In genomic region chr19:45446295-45446694, GRCh38 we compare ENCODE assay signal across 9 cellular contexts. TPM values are rescaled to one million over a fixed set of nuclear protein-coding genes. Genes with fewer than 3 reads are reported as not detected.
DNase-seq lines count a peak whose midpoint lies in the region; ATAC-seq, FAIRE-seq and TF ChIP-seq lines count a peak whose summit lies in the region.
"Had no signal": no experiment of that assay in that cellular context is flagged by ENCODE, and none has a peak within 500 bp of the region (broad histone marks: within the 10 kb centered on the region; RNA-seq: fewer than 3 reads in every experiment).

No MANE protein-coding gene starts in this region.

- POLR2A ChIA-PET in K562 (lab: Yijun Ruan, JAX) = interaction anchor here (1.8 kb wide), 1 partner anchor 21 kb away, joined by 19 read pairs; the partner anchor contains the start of gene FOSB
- POLR2A ChIA-PET in activated CD4-positive, alpha-beta memory T cell treated with anti-CD3 and anti-CD28 coated beads for 36 hours (lab: Charles Lee) = interaction anchor here (1.0 to 1.5 kb wide), 3 partner anchors 23 to 33 kb away, joined by 3 to 5 read pairs (median 3); no protein-coding TSS in a partner anchor

- 67% methylated on average over 6 of the region's 6 CpGs for whole genome bisulfite sequencing in K562 (ENCODE audit: insufficient coverage, low coverage, missing lambda C conversion rate)

- peak; percentile 14 for DNase-seq in NCI-H2171 treated with DMSO at 0.1 percent for 48 hours (lab: John Stamatoyannopoulos, UW)
- no peak for DNase-seq in NCI-H2171 (lab: John Stamatoyannopoulos, UW)
- peak; percentile 46 to 50 for DNase-seq in Kasumi-1 (lab: John Stamatoyannopoulos, UW)
- peak in 1 of 4 experiments; percentile 75 for DNase-seq in K562 (ENCODE audit: extremely low read depth in 1 of 4, low spot score in 3 of 4)
- DNase-seq in neural crest cell (ENCODE audit: low read depth, low spot score) = no peak
- DNase-seq in GM19238 (ENCODE audit: insufficient read length, low spot score) = no peak
- no peak for DNase-seq in activated CD4-positive, alpha-beta memory T cell treated with anti-CD3 and anti-CD28 coated beads for 36 hours

- TF ChIP-seq CTCF in K562 (IDR thresholded peaks at IDR 0.05 in 2 of 3, conservative IDR thresholded peaks at IDR 0.05 in 1 of 3; ENCODE audit: insufficient read depth in 2 of 3, low read depth in 1 of 3, low read length in 3 of 3) (peak; percentile 46 to 60 (median 57)), neural crest cell (conservative IDR thresholded peaks at IDR 0.05) (peak; percentile 42)

- H3K27me3 Mint-ChIP-seq in neural crest cell (ENCODE audit: low read depth) = peaks cover 4% of the 10 kb centered on the region
- H3K27me3 Mint-ChIP-seq in activated CD4-positive, alpha-beta memory T cell treated with anti-CD3 and anti-CD28 coated beads for 36 hours = no peaks in the 10 kb centered on the region

- CTCF ChIA-PET in K562 (lab: Yijun Ruan, JAX; ENCODE audit: low intra/inter-chr PET ratio) = interaction anchor here (1.1 to 1.6 kb wide), 2 partner anchors 32 to 33 kb away, joined by 5 to 8 read pairs; no protein-coding TSS in a partner anchor
- CTCF ChIA-PET in activated CD4-positive, alpha-beta memory T cell treated with anti-CD3 and anti-CD28 coated beads for 36 hours (lab: Charles Lee) = interaction anchor here (1.4 to 4.4 kb wide), 7 partner anchors 10 to 39 kb away, joined by 4 to 41 read pairs (median 10); partner anchors contain the start of gene FOSB

- ATAC-seq in K562 = no peak
- ATAC-seq in HG03354 (IDR thresholded peaks at IDR 0.05; ENCODE audit: poor library complexity, severe bottlenecking, unreplicated experiment) = no peak

- no TSS peak for BruUV-seq in K562 (replicated peaks; lab: Mats Ljungman, UMichigan)

- no peaks in the 10 kb centered on the region for H3K36me3 Mint-ChIP-seq in neural crest cell (ENCODE audit: low read depth)
- peaks cover 4% of the 10 kb centered on the region for H3K36me3 Mint-ChIP-seq in activated CD4-positive, alpha-beta memory T cell treated with anti-CD3 and anti-CD28 coated beads for 36 hours

- peak; percentile 83 for FAIRE-seq in K562 (lab: Jason Lieb, UNC)
- FAIRE-seq: TTC549 had no signal

- no peaks in the 10 kb centered on the region for H3K9me3 ChIP-seq in K562 (replicated peaks; ENCODE audit: control insufficient read depth, insufficient read depth, low read depth, low read length)

- H3K4me1 Mint-ChIP-seq in neural crest cell = peaks cover 54% of the 10 kb centered on the region
- H3K4me1 Mint-ChIP-seq in activated CD4-positive, alpha-beta memory T cell treated with anti-CD3 and anti-CD28 coated beads for 36 hours (ENCODE audit: low read depth) = peaks cover 53% of the 10 kb centered on the region

- no peaks in the 10 kb centered on the region for H3K27me3 ChIP-seq in K562 (ENCODE audit: control insufficient read depth in 2 of 2, insufficient read depth in 2 of 2, low read length in 2 of 2)

- no peak overlapping the region for H3K4me3 ChIP-seq in K562

- no peak overlapping the region for H3K27ac ChIP-seq in K562 (ENCODE audit: extremely low read depth, low read depth, low read length)

- no peak overlapping the region for H3K27ac Mint-ChIP-seq in neural crest cell (ENCODE audit: unreplicated experiment)
- H3K27ac Mint-ChIP-seq in activated CD4-positive, alpha-beta memory T cell treated with anti-CD3 and anti-CD28 coated beads for 36 hours = no peak overlapping the region

- no peaks in the 10 kb centered on the region for H3K9me3 Mint-ChIP-seq in neural crest cell
- H3K9me3 Mint-ChIP-seq in activated CD4-positive, alpha-beta memory T cell treated with anti-CD3 and anti-CD28 coated beads for 36 hours = no peaks in the 10 kb centered on the region

- H3K4me3 Mint-ChIP-seq in neural crest cell = peak overlapping the region; percentile 75
- no peak overlapping the region for H3K4me3 Mint-ChIP-seq in activated CD4-positive, alpha-beta memory T cell treated with anti-CD3 and anti-CD28 coated beads for 36 hours

- H2AFZ ChIP-seq in K562 (ENCODE audit: low read depth, low read length) = no peak overlapping the region

- no peaks in the 10 kb centered on the region for H3K9me1 ChIP-seq in K562 (ENCODE audit: control insufficient read depth, insufficient read depth, low read length)

- no peak overlapping the region for H3K9ac ChIP-seq in K562 (ENCODE audit: insufficient read depth in 1 of 2, low read depth in 2 of 2, low read length in 2 of 2)

- no peak for TF ChIP-seq POLR2A in K562 (conservative IDR thresholded peaks at IDR 0.05)

- H3K36me3 ChIP-seq in K562 (ENCODE audit: control insufficient read depth, insufficient read depth, low read length) = no peaks in the 10 kb centered on the region

- H4K20me1 ChIP-seq in K562 (replicated peaks; ENCODE audit: control insufficient read depth, insufficient read depth, low read length) = 0 out of 2 replicates have a peak, but pooled peaks cover 4% of the 10 kb centered on the region

- peak; percentile 16 to 58; a peak in 2 of 4 replicates for TF ChIP-seq RAD21 in K562 (CRISPR knock-in tag; conservative IDR thresholded peaks at IDR 0.05 in 1 of 2, IDR thresholded peaks at IDR 0.05 in 1 of 2)

- intact Hi-C loops in K562 (cut with micrococcal nuclease) = no loop called here
- intact Hi-C loops in activated CD4-positive, alpha-beta memory T cell treated with anti-CD3 and anti-CD28 coated beads for 36 hours (cut with micrococcal nuclease) = no loop called here

- peaks cover 37 to 48% of the 10 kb centered on the region in 2 experiments for H3K4me1 ChIP-seq in K562 (replicated peaks in 1 of 2; ENCODE audit: control insufficient read depth in 2 of 2, insufficient read depth in 2 of 2, low read length in 2 of 2)

- no peaks in the 10 kb centered on the region for H3K79me2 ChIP-seq in K562 (ENCODE audit: control insufficient read depth, insufficient read depth, low read length)

- TF ChIP-seq EP300 in K562 (IDR thresholded peaks at IDR 0.05; ENCODE audit: low read length) = peak; percentile 8; the same call in 1 of the 2 replicates

- in situ Hi-C loops in K562 (cut with MboI) = no loop called here

- H3K4me2 ChIP-seq in K562 (ENCODE audit: insufficient read depth, low read length) = no peak overlapping the region

RNA-seq across cellular contexts. Expression of gene FOSB, which starts 21.5 kb away (rescaled TPM):
- 2.1 and 8.8 TPM in 2 replicates for total RNA-seq in K562 (2011; cell fraction: chromatin; rRNA removed; ENCODE audit: low replicate concordance)
- total RNA-seq in K562 (2011; cell fraction: nucleolus; rRNA removed) = 4.2 and 6.7 TPM in 2 replicates
- total RNA-seq in K562 (2011; cell fraction: nucleoplasm; rRNA removed) = 3.9 and 4.5 TPM in 2 replicates
- total RNA-seq in K562 (2014; rRNA removed) (1.2 and 1.6 TPM in 2 replicates), K562 (2014; rRNA removed; fragmentation: Illumina TruSeq; extraction: Trizol) (0.73 TPM in 2 replicates), K562 (2015; rRNA removed; fragmentation: Illumina TruSeq; extraction: Trizol) (0.18 and 0.26 TPM in 2 replicates), K562 (2021) (2.4 and 2.7 TPM in 2 replicates), neural crest cell (0.26 and 0.45 TPM in 2 replicates)
- polyA plus RNA-seq in K562 (2011; rRNA removed) (0.25 and 0.27 TPM in 2 replicates), K562 (2014; fragmentation: Illumina TruSeq; extraction: Trizol) (1.2 and 1.4 TPM in 2 replicates), K562 (2014; fragmentation: Nextera tagmentation; extraction: Ambion mirVana) (under 1 TPM; 0.11 to 0.30 TPM), K562 (2014; rRNA removed) (0.93 and 2.9 TPM in 2 replicates)
- 0.32 and 0.52 TPM in 2 replicates for polyA plus RNA-seq in K562 (2011; cell fraction: cytosol; rRNA removed)
- 1.8 and 3.8 TPM in 2 replicates for polyA plus RNA-seq in K562 (2011; cell fraction: nucleus; rRNA removed)
- 0.76 and 1.3 TPM in 2 replicates for polyA plus RNA-seq in K562 (2012)
- 0.54 and 0.77 TPM in 2 replicates for polyA minus RNA-seq in K562 (2011; rRNA and poly(A)+ RNA removed)
- 0.55 and 0.76 TPM in 2 replicates for polyA minus RNA-seq in K562 (2011; cell fraction: cytosol; rRNA and poly(A)+ RNA removed)
- 2.8 and 3.6 TPM in 2 replicates for polyA minus RNA-seq in K562 (2011; cell fraction: nucleus; rRNA and poly(A)+ RNA removed)
- total RNA-seq in activated CD4-positive, alpha-beta memory T cell treated with anti-CD3 and anti-CD28 coated beads for 36 hours = 1 to 10 TPM; 3.7 to 5.9 TPM

RNA-seq across cellular contexts. Expression of gene ERCC1, which starts 22.6 kb away (rescaled TPM):
- total RNA-seq in K562 (2011; cell fraction: chromatin; rRNA removed; ENCODE audit: low replicate concordance) = 39.0 and 101 TPM in 2 replicates
- 64.0 and 74.7 TPM in 2 replicates for total RNA-seq in K562 (2011; cell fraction: nucleolus; rRNA removed)
- total RNA-seq in K562 (2011; cell fraction: nucleoplasm; rRNA removed) = 56.7 and 74.6 TPM in 2 replicates
- total RNA-seq in K562 (2014; rRNA removed) (87.1 and 89.4 TPM in 2 replicates), K562 (2014; rRNA removed; fragmentation: Illumina TruSeq; extraction: Trizol) (31.1 and 37.7 TPM in 2 replicates), K562 (2015; rRNA removed; fragmentation: Illumina TruSeq; extraction: Trizol) (49.9 and 57.3 TPM in 2 replicates), K562 (2021) (75.1 and 75.5 TPM in 2 replicates), neural crest cell (111 and 115 TPM in 2 replicates)
- polyA plus RNA-seq in K562 (2011; rRNA removed) (60.0 and 67.5 TPM in 2 replicates), K562 (2014; fragmentation: Illumina TruSeq; extraction: Trizol) (70.3 and 86.8 TPM in 2 replicates), K562 (2014; fragmentation: Nextera tagmentation; extraction: Ambion mirVana) (10 to 100 TPM in 1 of 2 experiments, 1 to 10 TPM in 1; 9.3 to 17.0 TPM), K562 (2014; rRNA removed) (92.6 and 95.8 TPM in 2 replicates)
- polyA plus RNA-seq in K562 (2011; cell fraction: cytosol; rRNA removed) = 85.4 and 165 TPM in 2 replicates
- polyA plus RNA-seq in K562 (2011; cell fraction: nucleus; rRNA removed) = 90.3 and 164 TPM in 2 replicates
- 61.5 and 139 TPM in 2 replicates for polyA plus RNA-seq in K562 (2012)
- 19.6 and 33.4 TPM in 2 replicates for polyA minus RNA-seq in K562 (2011; rRNA and poly(A)+ RNA removed)
- 57.8 and 74.6 TPM in 2 replicates for polyA minus RNA-seq in K562 (2011; cell fraction: cytosol; rRNA and poly(A)+ RNA removed)
- 37.8 and 41.3 TPM in 2 replicates for polyA minus RNA-seq in K562 (2011; cell fraction: nucleus; rRNA and poly(A)+ RNA removed)
- 10 to 100 TPM; 59.4 to 59.7 TPM for total RNA-seq in activated CD4-positive, alpha-beta memory T cell treated with anti-CD3 and anti-CD28 coated beads for 36 hours

RNA-seq across cellular contexts. Expression of gene POLR1G, which starts 39.9 kb away (rescaled TPM):
- 7.5 and 14.6 TPM in 2 replicates for total RNA-seq in K562 (2011; cell fraction: chromatin; rRNA removed; ENCODE audit: low replicate concordance)
- total RNA-seq in K562 (2011; cell fraction: nucleolus; rRNA removed) = 11.1 and 14.3 TPM in 2 replicates
- total RNA-seq in K562 (2011; cell fraction: nucleoplasm; rRNA removed) = 9.8 and 10.3 TPM in 2 replicates
- total RNA-seq in K562 (2014; rRNA removed) (36.6 and 50.6 TPM in 2 replicates), K562 (2014; rRNA removed; fragmentation: Illumina TruSeq; extraction: Trizol) (19.7 and 22.7 TPM in 2 replicates), K562 (2015; rRNA removed; fragmentation: Illumina TruSeq; extraction: Trizol) (50.1 and 51.0 TPM in 2 replicates), K562 (2021) (27.4 and 32.1 TPM in 2 replicates), neural crest cell (11.7 and 12.8 TPM in 2 replicates)
- polyA plus RNA-seq in K562 (2011; rRNA removed) (8.5 and 9.7 TPM in 2 replicates), K562 (2014; fragmentation: Illumina TruSeq; extraction: Trizol) (32.6 and 37.4 TPM in 2 replicates), K562 (2014; fragmentation: Nextera tagmentation; extraction: Ambion mirVana) (1 to 10 TPM; 3.0 to 6.4 TPM), K562 (2014; rRNA removed) (29.2 and 31.7 TPM in 2 replicates)
- polyA plus RNA-seq in K562 (2011; cell fraction: cytosol; rRNA removed) = 11.0 and 17.1 TPM in 2 replicates
- 3.6 and 6.6 TPM in 2 replicates for polyA plus RNA-seq in K562 (2011; cell fraction: nucleus; rRNA removed)
- polyA plus RNA-seq in K562 (2012) = 5.1 and 14.9 TPM in 2 replicates
- polyA minus RNA-seq in K562 (2011; rRNA and poly(A)+ RNA removed) = 4.5 and 4.9 TPM in 2 replicates
- 12.2 and 12.9 TPM in 2 replicates for polyA minus RNA-seq in K562 (2011; cell fraction: cytosol; rRNA and poly(A)+ RNA removed)
- 3.0 and 3.8 TPM in 2 replicates for polyA minus RNA-seq in K562 (2011; cell fraction: nucleus; rRNA and poly(A)+ RNA removed)
- total RNA-seq in activated CD4-positive, alpha-beta memory T cell treated with anti-CD3 and anti-CD28 coated beads for 36 hours = 10 to 100 TPM; 11.1 to 12.6 TPM

RNA-seq across cellular contexts. Expression of gene PPP1R13L, which starts 41.4 kb away (rescaled TPM):
- 13.7 and 25.0 TPM in 2 replicates for total RNA-seq in K562 (2011; cell fraction: chromatin; rRNA removed; ENCODE audit: low replicate concordance)
- 14.5 and 17.6 TPM in 2 replicates for total RNA-seq in K562 (2011; cell fraction: nucleolus; rRNA removed)
- total RNA-seq in K562 (2011; cell fraction: nucleoplasm; rRNA removed) = 15.8 and 21.6 TPM in 2 replicates
- total RNA-seq in K562 (2014; rRNA removed) = 2.3 TPM in 2 replicates
- 0.84 and 1.0 TPM in 2 replicates for total RNA-seq in K562 (2014; rRNA removed; fragmentation: Illumina TruSeq; extraction: Trizol)
- total RNA-seq in K562 (2015; rRNA removed; fragmentation: Illumina TruSeq; extraction: Trizol) = 0.83 and 0.94 TPM in 2 replicates
- 4.5 and 6.7 TPM in 2 replicates for total RNA-seq in K562 (2021)
- 2.0 and 6.6 TPM in 2 replicates for polyA plus RNA-seq in K562 (2011; rRNA removed)
- 2.6 and 3.5 TPM in 2 replicates for polyA plus RNA-seq in K562 (2011; cell fraction: cytosol; rRNA removed)
- 16.5 and 21.1 TPM in 2 replicates for polyA plus RNA-seq in K562 (2011; cell fraction: nucleus; rRNA removed)
- polyA plus RNA-seq in K562 (2012) = 7.4 and 23.3 TPM in 2 replicates
- 2.7 and 3.6 TPM in 2 replicates for polyA plus RNA-seq in K562 (2014; fragmentation: Illumina TruSeq; extraction: Trizol)
- under 1 TPM; 0.32 to 0.82 TPM for polyA plus RNA-seq in K562 (2014; fragmentation: Nextera tagmentation; extraction: Ambion mirVana)
- polyA plus RNA-seq in K562 (2014; rRNA removed) = 1.7 and 3.7 TPM in 2 replicates
- polyA minus RNA-seq in K562 (2011; rRNA and poly(A)+ RNA removed) = 1.6 and 2.6 TPM in 2 replicates
- polyA minus RNA-seq in K562 (2011; cell fraction: cytosol; rRNA and poly(A)+ RNA removed) = 2.4 and 7.6 TPM in 2 replicates
- 3.1 and 6.1 TPM in 2 replicates for polyA minus RNA-seq in K562 (2011; cell fraction: nucleus; rRNA and poly(A)+ RNA removed)
- total RNA-seq in neural crest cell = 6.4 and 8.2 TPM in 2 replicates
- 1 to 10 TPM; 8.1 to 9.2 TPM for total RNA-seq in activated CD4-positive, alpha-beta memory T cell treated with anti-CD3 and anti-CD28 coated beads for 36 hours

RNA-seq across cellular contexts. Expression of gene RTN2, which starts 50.6 kb away (rescaled TPM):
- total RNA-seq in K562 (2011; cell fraction: chromatin; rRNA removed; ENCODE audit: low replicate concordance) = 9.6 and 30.7 TPM in 2 replicates
- total RNA-seq in K562 (2011; cell fraction: nucleolus; rRNA removed) = 33.3 and 36.9 TPM in 2 replicates
- total RNA-seq in K562 (2011; cell fraction: nucleoplasm; rRNA removed) = 17.6 and 21.3 TPM in 2 replicates
- total RNA-seq in K562 (2014; rRNA removed) (9.3 and 20.1 TPM in 2 replicates), K562 (2014; rRNA removed; fragmentation: Illumina TruSeq; extraction: Trizol) (6.9 and 7.2 TPM in 2 replicates), K562 (2015; rRNA removed; fragmentation: Illumina TruSeq; extraction: Trizol) (7.2 and 8.3 TPM in 2 replicates), K562 (2021) (21.4 and 24.3 TPM in 2 replicates), neural crest cell (16.2 and 19.8 TPM in 2 replicates)
- polyA plus RNA-seq in K562 (2011; rRNA removed) (14.1 and 23.1 TPM in 2 replicates), K562 (2014; fragmentation: Illumina TruSeq; extraction: Trizol) (18.6 and 23.7 TPM in 2 replicates), K562 (2014; fragmentation: Nextera tagmentation; extraction: Ambion mirVana) (under 1 TPM; 0.53 to 0.69 TPM), K562 (2014; rRNA removed) (12.3 and 18.7 TPM in 2 replicates)
- polyA plus RNA-seq in K562 (2011; cell fraction: cytosol; rRNA removed) = 28.2 and 40.0 TPM in 2 replicates
- polyA plus RNA-seq in K562 (2011; cell fraction: nucleus; rRNA removed) = 19.8 and 28.9 TPM in 2 replicates
- polyA plus RNA-seq in K562 (2012) = 30.4 and 54.3 TPM in 2 replicates
- 7.4 and 8.3 TPM in 2 replicates for polyA minus RNA-seq in K562 (2011; rRNA and poly(A)+ RNA removed)
- polyA minus RNA-seq in K562 (2011; cell fraction: cytosol; rRNA and poly(A)+ RNA removed) = 20.7 and 22.8 TPM in 2 replicates
- polyA minus RNA-seq in K562 (2011; cell fraction: nucleus; rRNA and poly(A)+ RNA removed) = 9.0 and 16.4 TPM in 2 replicates
- 1 to 10 TPM; 1.5 to 2.2 TPM for total RNA-seq in activated CD4-positive, alpha-beta memory T cell treated with anti-CD3 and anti-CD28 coated beads for 36 hours

Comparison
In these comparisons a context has a peak if more than half of its experiments do, and no peak if none do; other contexts are left out.
1. DNase-seq: peak in NCI-H2171 treated with DMSO at 0.1 percent for 48 hours (single experiment) and Kasumi-1 (2 of 2); none in NCI-H2171 (single experiment), neural crest cell (single experiment), GM19238 (single experiment) and activated CD4-positive, alpha-beta memory T cell treated with anti-CD3 and anti-CD28 coated beads for 36 hours (single experiment).